9 cellular contexts compared by ENCODE assay signal in genomic region chr7:92135490-92135889, GRCh38. TPM values are rescaled to one million over a fixed set of nuclear protein-coding genes. Genes with fewer than 3 reads are reported as not detected.
A peak's percentile ranks its signal among the peaks of the same experiment; 100 is the strongest.
DNase-seq lines count a peak whose midpoint lies in the region; ATAC-seq and TF ChIP-seq lines count a peak whose summit lies in the region.
"Had no signal": no experiment of that assay in that cellular context is flagged by ENCODE, and none has a peak within 500 bp of the region (broad histone marks: within the 10 kb centered on the region; RNA-seq: fewer than 3 reads in every experiment).

No MANE protein-coding gene starts in this region.

- no peaks in the 10 kb centered on the region; the same call in 1 of the 2 replicates for H3K36me3 ChIP-seq in Caco-2 (ENCODE audit: control insufficient read depth, insufficient read depth, low read length)
- H3K36me3 ChIP-seq in OCI-LY1 (ENCODE audit: insufficient read depth, low read length): peaks cover 16% of the 10 kb centered on the region
- H3K36me3 ChIP-seq in neuron (ENCODE audit: insufficient read depth, low read length): peaks cover 5% of the 10 kb centered on the region

- no peaks in the 10 kb centered on the region for H3K9me2 ChIP-seq in OCI-LY1 (ENCODE audit: low read depth, low read length)

- H3K9ac ChIP-seq in OCI-LY1 (ENCODE audit: low read length): peak overlapping the region; percentile 85

- peaks cover 29% of the 10 kb centered on the region for H3K79me2 ChIP-seq in OCI-LY1 (ENCODE audit: insufficient read depth, low read length)

- H3K27me3 ChIP-seq in Caco-2 (replicated peaks; ENCODE audit: control insufficient read depth, insufficient read depth, low read length): no peaks in the 10 kb centered on the region
- H3K27me3 ChIP-seq in OCI-LY1 (ENCODE audit: insufficient read depth, low read length): no peaks in the 10 kb centered on the region
- H3K27me3 ChIP-seq in dorsolateral prefrontal cortex: no peaks in the 10 kb centered on the region
- no peaks in the 10 kb centered on the region for H3K27me3 ChIP-seq in neuron (ENCODE audit: insufficient read depth, low read length)

- peak in 1 of 2 experiments; percentile 27 for DNase-seq in Caco-2
- DNase-seq in dorsolateral prefrontal cortex: no peak
- DNase-seq in effector CD8-positive, alpha-beta T cell (lab: John Stamatoyannopoulos, UW): no peak
- DNase-seq in T-helper 9 cell: no peak
- DNase-seq: activated CD4-positive, alpha-beta T cell treated with anti-CD3 and anti-CD28 coated beads for 1 hour had no signal

- peak overlapping the region; percentile 78 for H3K4me2 ChIP-seq in OCI-LY1 (ENCODE audit: low read length)

- H4K20me1 ChIP-seq in OCI-LY1 (ENCODE audit: insufficient read depth, low read length): no peaks in the 10 kb centered on the region

- no peaks in the 10 kb centered on the region for H3K9me3 Mint-ChIP-seq in Caco-2 (ENCODE audit: unreplicated experiment)

- H3K27ac Mint-ChIP-seq in Caco-2 (ENCODE audit: unreplicated experiment): peak overlapping the region; percentile 98

- POLR2A ChIA-PET in Caco-2 (lab: Charles Lee): no interaction called here

- CTCF ChIA-PET in Caco-2 (lab: Charles Lee): interaction anchor here (1.2 kb wide), 1 partner anchor 393 kb away, joined by 3 read pairs; the partner anchor contains the start of gene RBM48

- peaks cover 3% of the 10 kb centered on the region; the same call in 1 of the 2 replicates for H3K9me3 ChIP-seq in Caco-2
- H3K9me3 ChIP-seq in OCI-LY1 (ENCODE audit: low read length): no peaks in the 10 kb centered on the region
- H3K9me3 ChIP-seq in neuron (ENCODE audit: low read length): peaks cover 2% of the 10 kb centered on the region

- H3K4me1 ChIP-seq in Caco-2: peaks cover 9% of the 10 kb centered on the region; the same call in 1 of the 2 replicates
- peaks cover 37% of the 10 kb centered on the region for H3K4me1 ChIP-seq in OCI-LY1 (ENCODE audit: insufficient read depth, low read length, severe bottlenecking)
- H3K4me1 ChIP-seq in neuron (ENCODE audit: insufficient read depth, low read length): no peaks in the 10 kb centered on the region

- H3K4me1 Mint-ChIP-seq in Caco-2 (ENCODE audit: low read depth, unreplicated experiment): peaks cover 18% of the 10 kb centered on the region

- peak overlapping the region; percentile 99 for H3K4me3 ChIP-seq in Caco-2 (ENCODE audit: low read depth, low read length)
- H3K4me3 ChIP-seq in OCI-LY1 (ENCODE audit: low read depth, low read length, poor library complexity, severe bottlenecking): peak overlapping the region; percentile 70
- H3K4me3 ChIP-seq in dorsolateral prefrontal cortex: peak overlapping the region in 58 of 59 donors; percentile 66 to 100 (median 95)
- peak overlapping the region; percentile 70 for H3K4me3 ChIP-seq in neuron (ENCODE audit: low read length)

- H2AFZ ChIP-seq in OCI-LY1 (ENCODE audit: low read length) (no peak overlapping the region), neuron (ENCODE audit: low read depth, low read length) (no peak overlapping the region)

- H3K27me3 Mint-ChIP-seq in Caco-2 (ENCODE audit: insufficient read depth, unreplicated experiment): no peaks in the 10 kb centered on the region

- ATAC-seq in GM21423 (IDR thresholded peaks at IDR 0.05; ENCODE audit: unreplicated experiment): no peak
- ATAC-seq in HG03469 (IDR thresholded peaks at IDR 0.05; ENCODE audit: unreplicated experiment): no peak

- no peak for TF ChIP-seq CTCF in Caco-2 (IDR thresholded peaks at IDR 0.05; ENCODE audit: insufficient read depth in 1 of 2, low read depth in 1 of 2, low read length in 1 of 2, severe bottlenecking in 1 of 2, unreplicated experiment in 1 of 2)
- TF ChIP-seq CTCF in OCI-LY1 (IDR thresholded peaks at IDR 0.05; ENCODE audit: low read length): no peak
- no peak for TF ChIP-seq CTCF in dorsolateral prefrontal cortex (IDR thresholded peaks at IDR 0.05 in 54 of 56, conservative IDR thresholded peaks at IDR 0.05 in 2 of 56; ENCODE audit: low read depth in 1 of 56, partially characterized antibody in 56 of 56)

- peak overlapping the region; percentile 95 for H3K4me3 Mint-ChIP-seq in Caco-2 (ENCODE audit: unreplicated experiment)

- H3K27ac ChIP-seq in OCI-LY1 (ENCODE audit: low read depth, low read length, poor library complexity, severe bottlenecking): peak overlapping the region; percentile 85
- H3K27ac ChIP-seq in dorsolateral prefrontal cortex: peak overlapping the region in 58 of 59 donors; percentile 85 to 100 (median 97)

- peaks cover 29% of the 10 kb centered on the region for H3K36me3 Mint-ChIP-seq in Caco-2 (ENCODE audit: insufficient read depth, unreplicated experiment)

- BruUV-seq in Caco-2 (replicated peaks; lab: Mats Ljungman, UMichigan): no TSS peak

- no peaks in the 10 kb centered on the region for H3F3A ChIP-seq in OCI-LY1 (ENCODE audit: insufficient read depth, low read length)

- intact Hi-C loops in Caco-2 (cut with micrococcal nuclease; ENCODE audit: unreplicated experiment) (loop anchor here (2.0 kb wide), 2 partner anchors 59 to 255 kb away; partner anchors contain the start of gene MTERF1), dorsolateral prefrontal cortex (cut with DNase I) (loop anchor here (2.0 to 10.0 kb wide), 4 partner anchors 43 to 309 kb away; partner anchors contain the start of genes MTERF1 (in 2 of the 2), ANKIB1 (in 1 of the 2), GATAD1 (in 1 of the 2) and KRIT1 (in 1 of the 2))

RNA-seq across cellular contexts. Expression of gene CYP51A1, which starts 1.2 kb away (rescaled TPM):
- total RNA-seq in Caco-2 (2022): 151 and 153 TPM in 2 replicates
- 100 to 1,000 TPM in 18 of 120 experiments, 10 to 100 TPM in 102; 49.1 to 122 (median 85.7) TPM for total RNA-seq in dorsolateral prefrontal cortex

RNA-seq across cellular contexts. Expression of gene LRRD1, which starts 43.5 kb away (rescaled TPM):
- not detected in 2 replicates for total RNA-seq in Caco-2 (2022)
- 1 to 10 TPM in 50 of 120 experiments, under 1 TPM in 67, not detected in 3; 0.21 to 4.2 (median 0.92) TPM for total RNA-seq in dorsolateral prefrontal cortex
